In genomic region chr6:104509355-104509754, GRCh38 we compare ENCODE assay signal across 23 cellular contexts.
"Had no signal": no experiment of that assay in that cellular context is flagged by ENCODE, and none has a peak within 500 bp of the region (broad histone marks: within the 10 kb centered on the region; RNA-seq: fewer than 3 reads in every experiment).

No MANE protein-coding gene starts in this region.

- H3K4me3 ChIP-seq: gastrocnemius medialis, lung, prostate gland, right atrium auricular region, smooth muscle cell, suprapubic skin, transverse colon, upper lobe of right lung, uterus had no signal

- H3K36me3 ChIP-seq: gastrocnemius medialis, prostate gland, right atrium auricular region, suprapubic skin, transverse colon, upper lobe of right lung, uterus had no signal

- H3K27me3 ChIP-seq: gastrocnemius medialis, right atrium auricular region, suprapubic skin, upper lobe of right lung, uterus had no signal

- H3K9me3 ChIP-seq: gastrocnemius medialis, prostate gland, right atrium auricular region, suprapubic skin, transverse colon, upper lobe of right lung, uterus had no signal

- H3K4me2 ChIP-seq: smooth muscle cell had no signal

- H3K4me1 ChIP-seq: gastrocnemius medialis, prostate gland, right atrium auricular region, suprapubic skin, transverse colon, upper lobe of right lung, uterus had no signal

- DNase-seq: cortex of kidney; effector CD4-positive, alpha-beta T cell; endodermal cell; foreskin fibroblast; gastrocnemius medialis; head of caudate nucleus; naive B cell; stimulated activated CD4-positive, alpha-beta T cell treated with anti-CD3 and anti-CD28 coated beads, Interleukin-12 subunit alpha, Interleukin-12 subunit beta, amount 100 ng/mL, for 4 hours; stimulated activated CD4-positive, alpha-beta T cell treated with anti-CD3 and anti-CD28 coated beads, Interleukin-1b, Interleukin-23, amount 100 ng/mL, for 48 hours; stimulated activated CD4-positive, alpha-beta T cell treated with anti-CD3 and anti-CD28 coated beads, Interleukin-4, amount 100 ng/mL, for 1 hour; stimulated activated CD8-positive, alpha-beta memory T cell treated with anti-CD3 and anti-CD28 coated beads, Interleukin-4, amount 100 ng/mL, for 48 hours; stimulated activated naive CD4-positive, alpha-beta T cell; stimulated activated naive CD8-positive, alpha-beta T cell treated with anti-CD3 and anti-CD28 coated beads, Interleukin-15, amount 100 ng/mL, for 72 hours; transverse colon; upper lobe of right lung; uterus had no signal

- FAIRE-seq: keratinocyte had no signal

- H3K27ac ChIP-seq: epithelial cell of prostate, gastrocnemius medialis, prostate gland, right atrium auricular region, suprapubic skin, transverse colon, upper lobe of right lung, uterus had no signal
